In genomic region chr5:180102636-180103035, GRCh38 we compare ENCODE assay signal across 1 cellular context.
TF ChIP-seq lines count a peak whose summit lies in the region.

No MANE protein-coding gene starts in this region.

TF ChIP-seq in K562, 482 proteins besides CTCF, POLR2A, EP300 and RAD21:
- TF ChIP-seq RCOR1 (IDR thresholded peaks at IDR 0.05; ENCODE audit: borderline replicate concordance in 1 of 2, low read depth in 2 of 2, low read length in 2 of 2) (peak in 1 of 2 experiments; percentile 71; a peak in 2 of 4 replicates), KDM1A (IDR thresholded peaks at IDR 0.05) (0 out of 4 replicates have a peak, but pooled peaks have one; percentile 18 to 42), HES1 (IDR thresholded peaks at IDR 0.05; ENCODE audit: low read depth) (no peak), CBX5 (IDR thresholded peaks at IDR 0.05; ENCODE audit: borderline replicate concordance, low read depth) (no peak), C11orf30 (IDR thresholded peaks at IDR 0.05; ENCODE audit: low read depth) (peak; percentile 24; the same call in 1 of the 2 replicates), ZNF584 (CRISPR knock-in tag; IDR thresholded peaks at IDR 0.05; ENCODE audit: low read depth) (no peak), DPF2 (IDR thresholded peaks at IDR 0.05) (peak; percentile 24; the same call in 1 of the 2 replicates), SRSF7 (optimal IDR thresholded peaks at IDR 0.05; ENCODE audit: low read depth, low read length) (no peak), PTRF (tag; IDR thresholded peaks at IDR 0.05) (no peak), RBBP5 (IDR thresholded peaks at IDR 0.05; ENCODE audit: borderline replicate concordance, insufficient read depth, low read length, poor library complexity, severe bottlenecking) (no peak), NFE2 (IDR thresholded peaks at IDR 0.05; ENCODE audit: low read depth) (peak; percentile 60; the same call in 1 of the 2 replicates), MCM5 (IDR thresholded peaks at IDR 0.05; ENCODE audit: low read depth) (no peak), CHAMP1 (IDR thresholded peaks at IDR 0.05) (no peak), MCM2 (IDR thresholded peaks at IDR 0.05; ENCODE audit: low read depth) (no peak), CBX2 (IDR thresholded peaks at IDR 0.05; ENCODE audit: insufficient read depth, low read length, poor library complexity, severe bottlenecking) (no peak), RFX5 (IDR thresholded peaks at IDR 0.05; ENCODE audit: low read depth, low read length) (no peak), GABPB2 (CRISPR knock-in tag; conservative IDR thresholded peaks at IDR 0.05) (no peak), NCOA1 (IDR thresholded peaks at IDR 0.05; ENCODE audit: low read depth) (no peak), NONO (IDR thresholded peaks at IDR 0.05; ENCODE audit: low read depth in 2 of 2, low read length in 1 of 2) (no peak)
- TF ChIP-seq, protein P1, sequence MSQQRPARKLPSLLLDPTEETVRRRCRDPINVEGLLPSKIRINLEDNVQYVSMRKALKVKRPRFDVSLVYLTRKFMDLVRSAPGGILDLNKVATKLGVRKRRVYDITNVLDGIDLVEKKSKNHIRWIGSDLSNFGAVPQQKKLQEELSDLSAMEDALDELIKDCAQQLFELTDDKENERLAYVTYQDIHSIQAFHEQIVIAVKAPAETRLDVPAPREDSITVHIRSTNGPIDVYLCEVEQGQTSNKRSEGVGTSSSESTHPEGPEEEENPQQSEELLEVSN (IDR thresholded peaks at IDR 0.05; ENCODE audit: borderline replicate concordance in 1 of 2, extremely low read depth in 1 of 2, insufficient read depth in 1 of 2, insufficient read length in 1 of 2, low read depth in 1 of 2, low read length in 1 of 2, poor library complexity in 1 of 2, severe bottlenecking in 1 of 2): no peak
- TF ChIP-seq, protein P2, sequence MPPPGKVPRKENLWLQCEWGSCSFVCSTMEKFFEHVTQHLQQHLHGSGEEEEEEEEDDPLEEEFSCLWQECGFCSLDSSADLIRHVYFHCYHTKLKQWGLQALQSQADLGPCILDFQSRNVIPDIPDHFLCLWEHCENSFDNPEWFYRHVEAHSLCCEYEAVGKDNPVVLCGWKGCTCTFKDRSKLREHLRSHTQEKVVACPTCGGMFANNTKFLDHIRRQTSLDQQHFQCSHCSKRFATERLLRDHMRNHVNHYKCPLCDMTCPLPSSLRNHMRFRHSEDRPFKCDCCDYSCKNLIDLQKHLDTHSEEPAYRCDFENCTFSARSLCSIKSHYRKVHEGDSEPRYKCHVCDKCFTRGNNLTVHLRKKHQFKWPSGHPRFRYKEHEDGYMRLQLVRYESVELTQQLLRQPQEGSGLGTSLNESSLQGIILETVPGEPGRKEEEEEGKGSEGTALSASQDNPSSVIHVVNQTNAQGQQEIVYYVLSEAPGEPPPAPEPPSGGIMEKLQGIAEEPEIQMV (tag; conservative IDR thresholded peaks at IDR 0.05; ENCODE audit: low read depth): no peak
- TF ChIP-seq, protein P3, sequence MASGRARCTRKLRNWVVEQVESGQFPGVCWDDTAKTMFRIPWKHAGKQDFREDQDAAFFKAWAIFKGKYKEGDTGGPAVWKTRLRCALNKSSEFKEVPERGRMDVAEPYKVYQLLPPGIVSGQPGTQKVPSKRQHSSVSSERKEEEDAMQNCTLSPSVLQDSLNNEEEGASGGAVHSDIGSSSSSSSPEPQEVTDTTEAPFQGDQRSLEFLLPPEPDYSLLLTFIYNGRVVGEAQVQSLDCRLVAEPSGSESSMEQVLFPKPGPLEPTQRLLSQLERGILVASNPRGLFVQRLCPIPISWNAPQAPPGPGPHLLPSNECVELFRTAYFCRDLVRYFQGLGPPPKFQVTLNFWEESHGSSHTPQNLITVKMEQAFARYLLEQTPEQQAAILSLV (tag; IDR thresholded peaks at IDR 0.05): no peak
- TF ChIP-seq, protein P4, sequence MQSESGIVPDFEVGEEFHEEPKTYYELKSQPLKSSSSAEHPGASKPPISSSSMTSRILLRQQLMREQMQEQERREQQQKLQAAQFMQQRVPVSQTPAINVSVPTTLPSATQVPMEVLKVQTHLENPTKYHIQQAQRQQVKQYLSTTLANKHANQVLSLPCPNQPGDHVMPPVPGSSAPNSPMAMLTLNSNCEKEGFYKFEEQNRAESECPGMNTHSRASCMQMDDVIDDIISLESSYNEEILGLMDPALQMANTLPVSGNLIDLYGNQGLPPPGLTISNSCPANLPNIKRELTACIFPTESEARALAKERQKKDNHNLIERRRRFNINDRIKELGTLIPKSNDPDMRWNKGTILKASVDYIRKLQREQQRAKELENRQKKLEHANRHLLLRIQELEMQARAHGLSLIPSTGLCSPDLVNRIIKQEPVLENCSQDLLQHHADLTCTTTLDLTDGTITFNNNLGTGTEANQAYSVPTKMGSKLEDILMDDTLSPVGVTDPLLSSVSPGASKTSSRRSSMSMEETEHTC (IDR thresholded peaks at IDR 0.05): no peak
- TF ChIP-seq, protein P5, sequence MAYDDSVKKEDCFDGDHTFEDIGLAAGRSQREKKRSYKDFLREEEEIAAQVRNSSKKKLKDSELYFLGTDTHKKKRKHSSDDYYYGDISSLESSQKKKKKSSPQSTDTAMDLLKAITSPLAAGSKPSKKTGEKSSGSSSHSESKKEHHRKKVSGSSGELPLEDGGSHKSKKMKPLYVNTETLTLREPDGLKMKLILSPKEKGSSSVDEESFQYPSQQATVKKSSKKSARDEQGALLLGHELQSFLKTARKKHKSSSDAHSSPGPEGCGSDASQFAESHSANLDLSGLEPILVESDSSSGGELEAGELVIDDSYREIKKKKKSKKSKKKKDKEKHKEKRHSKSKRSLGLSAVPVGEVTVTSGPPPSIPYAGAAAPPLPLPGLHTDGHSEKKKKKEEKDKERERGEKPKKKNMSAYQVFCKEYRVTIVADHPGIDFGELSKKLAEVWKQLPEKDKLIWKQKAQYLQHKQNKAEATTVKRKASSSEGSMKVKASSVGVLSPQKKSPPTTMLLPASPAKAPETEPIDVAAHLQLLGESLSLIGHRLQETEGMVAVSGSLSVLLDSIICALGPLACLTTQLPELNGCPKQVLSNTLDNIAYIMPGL (CRISPR knock-in tag; IDR thresholded peaks at IDR 0.05): no peak
- TF ChIP-seq, protein P6, sequence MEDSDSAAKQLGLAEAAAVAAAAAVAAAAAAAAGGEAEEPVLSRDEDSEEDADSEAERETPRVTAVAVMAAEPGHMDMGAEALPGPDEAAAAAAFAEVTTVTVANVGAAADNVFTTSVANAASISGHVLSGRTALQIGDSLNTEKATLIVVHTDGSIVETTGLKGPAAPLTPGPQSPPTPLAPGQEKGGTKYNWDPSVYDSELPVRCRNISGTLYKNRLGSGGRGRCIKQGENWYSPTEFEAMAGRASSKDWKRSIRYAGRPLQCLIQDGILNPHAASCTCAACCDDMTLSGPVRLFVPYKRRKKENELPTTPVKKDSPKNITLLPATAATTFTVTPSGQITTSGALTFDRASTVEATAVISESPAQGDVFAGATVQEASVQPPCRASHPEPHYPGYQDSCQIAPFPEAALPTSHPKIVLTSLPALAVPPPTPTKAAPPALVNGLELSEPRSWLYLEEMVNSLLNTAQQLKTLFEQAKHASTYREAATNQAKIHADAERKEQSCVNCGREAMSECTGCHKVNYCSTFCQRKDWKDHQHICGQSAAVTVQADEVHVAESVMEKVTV (CRISPR knock-in tag; IDR thresholded peaks at IDR 0.05): no peak
- TF ChIP-seq, protein P7, sequence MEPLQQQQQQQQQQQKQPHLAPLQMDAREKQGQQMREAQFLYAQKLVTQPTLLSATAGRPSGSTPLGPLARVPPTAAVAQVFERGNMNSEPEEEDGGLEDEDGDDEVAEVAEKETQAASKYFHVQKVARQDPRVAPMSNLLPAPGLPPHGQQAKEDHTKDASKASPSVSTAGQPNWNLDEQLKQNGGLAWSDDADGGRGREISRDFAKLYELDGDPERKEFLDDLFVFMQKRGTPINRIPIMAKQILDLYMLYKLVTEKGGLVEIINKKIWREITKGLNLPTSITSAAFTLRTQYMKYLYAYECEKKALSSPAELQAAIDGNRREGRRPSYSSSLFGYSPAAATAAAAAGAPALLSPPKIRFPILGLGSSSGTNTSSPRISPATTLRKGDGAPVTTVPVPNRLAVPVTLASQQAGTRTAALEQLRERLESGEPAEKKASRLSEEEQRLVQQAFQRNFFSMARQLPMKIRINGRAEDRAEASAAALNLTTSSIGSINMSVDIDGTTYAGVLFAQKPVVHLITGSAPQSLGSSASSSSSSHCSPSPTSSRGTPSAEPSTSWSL (CRISPR knock-in tag; IDR thresholded peaks at IDR 0.05; ENCODE audit: borderline replicate concordance): no peak
TF ChIP-seq in K562: peak in this region for 5.
